Comparison of ENCODE assay signal across 18 cellular contexts in the genomic region with DNA sequence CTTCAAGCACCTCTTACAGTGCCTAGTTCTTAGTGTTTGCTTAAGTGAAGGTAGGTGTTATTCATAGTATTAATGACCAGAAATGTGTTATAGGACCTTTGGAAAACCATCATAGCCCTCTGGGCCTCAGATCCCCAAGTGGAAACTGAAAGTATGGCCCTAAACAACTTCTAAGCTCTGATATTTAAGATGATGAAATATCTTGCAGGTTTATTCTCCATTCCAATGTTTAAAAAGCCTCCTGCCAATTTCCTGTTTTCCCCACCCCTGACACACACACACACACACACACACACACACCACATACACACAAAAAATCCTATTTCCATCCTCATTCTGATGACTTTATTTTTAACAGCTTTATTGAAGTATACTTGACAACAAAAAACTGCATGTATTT.
DNase-seq lines count a peak whose midpoint lies in the region; ATAC-seq, FAIRE-seq and TF ChIP-seq lines count a peak whose summit lies in the region.
"Had no signal": no experiment of that assay in that cellular context is flagged by ENCODE, and none has a peak within 500 bp of the region (broad histone marks: within the 10 kb centered on the region; RNA-seq: fewer than 3 reads in every experiment).

No MANE protein-coding gene starts in this region.

- peaks cover 12% of the 10 kb centered on the region for H3K4me1 ChIP-seq in IMR-90 (ENCODE audit: control insufficient read depth, insufficient read depth, low read length)
- H3K4me1 ChIP-seq in K562 (replicated peaks in 1 of 2; ENCODE audit: control insufficient read depth in 2 of 2, insufficient read depth in 2 of 2, low read length in 2 of 2) = no peaks in the 10 kb centered on the region; a peak in 1 of 5 replicates
- H3K4me1 ChIP-seq in OCI-LY7 (ENCODE audit: insufficient read depth, low read length, poor library complexity, severe bottlenecking) = no peaks in the 10 kb centered on the region
- H3K4me1 ChIP-seq in heart left ventricle = peaks cover 0 to 36% (median 12%) of the 10 kb centered on the region in 12 donors
- H3K4me1 ChIP-seq: Peyer's patch had no signal

- no peak overlapping the region for H3K56ac ChIP-seq in IMR-90 (ENCODE audit: extremely low read depth, insufficient read depth, low read length)

- TF ChIP-seq RAD21 in IMR-90 (IDR thresholded peaks at IDR 0.05; ENCODE audit: low read length) (no peak), K562 (CRISPR knock-in tag; conservative IDR thresholded peaks at IDR 0.05 in 1 of 2, IDR thresholded peaks at IDR 0.05 in 1 of 2) (no peak)

- H3K23ac ChIP-seq in IMR-90 (ENCODE audit: low read depth, low read length) = no peak overlapping the region

- no peak for TF ChIP-seq POLR2A in IMR-90 (IDR thresholded peaks at IDR 0.05; ENCODE audit: low read depth, low read length)
- no peak for TF ChIP-seq POLR2A in K562 (conservative IDR thresholded peaks at IDR 0.05)
- no peak for TF ChIP-seq POLR2A in heart left ventricle (IDR thresholded peaks at IDR 0.05)

- H4K91ac ChIP-seq in IMR-90 (ENCODE audit: insufficient read depth, low read depth, low read length) = no peak overlapping the region

- in situ Hi-C loops in IMR-90 (cut with MboI; ENCODE audit: low sequenced_read_pairs) (no loop called here), K562 (cut with MboI) (no loop called here)

- no peak overlapping the region for H3K4ac ChIP-seq in IMR-90 (ENCODE audit: low read depth, low read length)

- no peak for TF ChIP-seq EP300 in K562 (IDR thresholded peaks at IDR 0.05; ENCODE audit: low read length)

- no peaks in the 10 kb centered on the region for H3K27me3 ChIP-seq in IMR-90 (ENCODE audit: control insufficient read depth, insufficient read depth, low read length)
- H3K27me3 ChIP-seq in K562 (ENCODE audit: control insufficient read depth in 2 of 2, insufficient read depth in 2 of 2, low read length in 2 of 2) = peaks cover 0 to 5% of the 10 kb centered on the region in 2 experiments; a peak in 1 of 5 replicates
- H3K27me3 ChIP-seq in heart left ventricle = no peaks in the 10 kb centered on the region
- H3K27me3 ChIP-seq: BLaER1, Peyer's patch had no signal

- H3K79me1 ChIP-seq in IMR-90 (ENCODE audit: low read depth in 1 of 2, low read length in 2 of 2) = no peaks in the 10 kb centered on the region

- H3K36me3 ChIP-seq in IMR-90 (ENCODE audit: control insufficient read depth, insufficient read depth, low read length) (no peaks in the 10 kb centered on the region), K562 (ENCODE audit: control insufficient read depth, insufficient read depth, low read length) (no peaks in the 10 kb centered on the region), OCI-LY7 (ENCODE audit: insufficient read depth, low read length) (no peaks in the 10 kb centered on the region), heart left ventricle (no peaks in the 10 kb centered on the region)
- H3K36me3 ChIP-seq: BLaER1, Peyer's patch had no signal

- dilution Hi-C loops in IMR-90 (cut with HindIII; ENCODE audit: low sequenced_read_pairs, unreplicated experiment) = no loop called here

- no peak overlapping the region for H2BK20ac ChIP-seq in IMR-90 (ENCODE audit: low read depth, low read length)

- H3K4me3 ChIP-seq in AG10803 (ENCODE audit: low read length) (no peak overlapping the region), IMR-90 (ENCODE audit: insufficient read depth, low read depth, low read length) (no peak overlapping the region), K562 (no peak overlapping the region), fibroblast of the aortic adventitia (ENCODE audit: low read depth, low read length) (no peak overlapping the region), OCI-LY7 (ENCODE audit: low read depth, low read length, poor library complexity, severe bottlenecking) (no peak overlapping the region), heart left ventricle (no peak overlapping the region)
- H3K4me3 ChIP-seq: BLaER1, Peyer's patch, SK-N-MC had no signal

- peak overlapping the region; percentile 29; the same call in 1 of the 2 replicates for H3K4me2 ChIP-seq in IMR-90 (ENCODE audit: low read depth, low read length)
- no peak overlapping the region for H3K4me2 ChIP-seq in K562 (ENCODE audit: insufficient read depth, low read length)
- no peak overlapping the region for H3K4me2 ChIP-seq in OCI-LY7 (ENCODE audit: low read length)
- H3K4me2 ChIP-seq: BLaER1 had no signal

- H2BK120ac ChIP-seq in IMR-90 (ENCODE audit: low read depth, low read length) = no peak overlapping the region

- H3K14ac ChIP-seq in IMR-90 (replicated peaks; ENCODE audit: low read depth, low read length) = no peak overlapping the region

- H2AK5ac ChIP-seq in IMR-90 (ENCODE audit: low read depth, low read length) = no peak overlapping the region

- H2AFZ ChIP-seq in IMR-90 (replicated peaks; ENCODE audit: low read length, poor library complexity) (no peak overlapping the region), K562 (ENCODE audit: low read depth, low read length) (no peak overlapping the region), OCI-LY7 (ENCODE audit: low read length) (no peak overlapping the region)

- no peak overlapping the region for H3K27ac ChIP-seq in IMR-90 (ENCODE audit: insufficient read depth, low read length)
- H3K27ac ChIP-seq in K562 (ENCODE audit: extremely low read depth, low read depth, low read length) = no peak overlapping the region
- no peak overlapping the region for H3K27ac ChIP-seq in OCI-LY7 (ENCODE audit: low read depth, low read length, poor library complexity, severe bottlenecking)
- no peak overlapping the region for H3K27ac ChIP-seq in heart left ventricle
- H3K27ac ChIP-seq: BLaER1, Peyer's patch, SK-N-MC had no signal

- peak overlapping the region; percentile 22 for H2BK5ac ChIP-seq in IMR-90 (ENCODE audit: low read depth, low read length, poor library complexity, severe bottlenecking)

- H3K9ac ChIP-seq in IMR-90 (ENCODE audit: low read depth, low read length) (no peak overlapping the region), K562 (ENCODE audit: insufficient read depth in 1 of 2, low read depth in 2 of 2, low read length in 2 of 2) (no peak overlapping the region)
- H3K9ac ChIP-seq: BLaER1 had no signal

- BruUV-seq in IMR-90 (replicated peaks; lab: Mats Ljungman, UMichigan) (no TSS peak), K562 (replicated peaks; lab: Mats Ljungman, UMichigan) (no TSS peak), OCI-LY7 (replicated peaks; lab: Mats Ljungman, UMichigan) (no TSS peak)

- ATAC-seq in IMR-90 (ENCODE audit: low read depth) (no peak), K562 (no peak), heart left ventricle (no peak)
- ATAC-seq: Right ventricle myocardium inferior had no signal

- H3K79me2 ChIP-seq in K562 (ENCODE audit: control insufficient read depth, insufficient read depth, low read length) (no peaks in the 10 kb centered on the region), OCI-LY7 (ENCODE audit: insufficient read depth, low read depth, low read length) (no peaks in the 10 kb centered on the region)

- no peak for FAIRE-seq in K562 (lab: Jason Lieb, UNC)
- FAIRE-seq: GM12891, GM18507 had no signal

- POLR2A ChIA-PET in IMR-90 (lab: Charles Lee; ENCODE audit: unreplicated experiment) = no interaction called here
- POLR2A ChIA-PET in K562 (lab: Yijun Ruan, JAX) = interaction anchor here (1.5 kb wide), 2 partner anchors 15 to 58 kb away, joined by 4 to 5 read pairs; no protein-coding TSS in a partner anchor
- POLR2A ChIA-PET in OCI-LY7 (lab: Charles Lee) = interaction anchor here (1.2 to 1.4 kb wide), 3 partner anchors 9 to 21 kb away, joined by 4 to 5 read pairs (median 5); no protein-coding TSS in a partner anchor

- H4K20me1 ChIP-seq in IMR-90 (ENCODE audit: insufficient read depth, low read length) = no peaks in the 10 kb centered on the region
- H4K20me1 ChIP-seq in K562 (replicated peaks; ENCODE audit: control insufficient read depth, insufficient read depth, low read length) = no peaks in the 10 kb centered on the region
- H4K20me1 ChIP-seq in OCI-LY7 (ENCODE audit: insufficient read depth, low read length) = no peaks in the 10 kb centered on the region
- H4K20me1 ChIP-seq: BLaER1 had no signal

- CTCF ChIA-PET in IMR-90 (lab: Yijun Ruan, JAX) (interaction anchor here (0.6 kb wide), 1 partner anchor 46 kb away, joined by 4 read pairs; no protein-coding TSS in a partner anchor), K562 (lab: Yijun Ruan, JAX; ENCODE audit: low intra/inter-chr PET ratio) (no interaction called here), OCI-LY7 (lab: Charles Lee; ENCODE audit: unreplicated experiment) (no interaction called here)

- no peaks in the 10 kb centered on the region for H3K9me3 ChIP-seq in IMR-90 (ENCODE audit: control insufficient read depth, insufficient read depth, low read length)
- H3K9me3 ChIP-seq in K562 (replicated peaks; ENCODE audit: control insufficient read depth, insufficient read depth, low read depth, low read length) = no peaks in the 10 kb centered on the region
- H3K9me3 ChIP-seq in OCI-LY7 (ENCODE audit: low read length) = no peaks in the 10 kb centered on the region
- H3K9me3 ChIP-seq in heart left ventricle = no peaks in the 10 kb centered on the region
- H3K9me3 ChIP-seq: BLaER1, Peyer's patch had no signal

- H2AK9ac ChIP-seq in IMR-90 (replicated peaks; ENCODE audit: low read depth, low read length, poor library complexity) = no peak overlapping the region

- H2BK15ac ChIP-seq in IMR-90 (ENCODE audit: low read depth, low read length) = no peak overlapping the region

- H3K9me1 ChIP-seq in IMR-90 (ENCODE audit: insufficient read depth, low read length) = peaks cover 5% of the 10 kb centered on the region; the same call in 1 of the 2 replicates
- no peaks in the 10 kb centered on the region for H3K9me1 ChIP-seq in K562 (ENCODE audit: control insufficient read depth, insufficient read depth, low read length)

- 0 out of 4 replicates have a peak overlapping the region, but pooled peaks of 1 of the 2 experiments have one; percentile 40 for H4K8ac ChIP-seq in IMR-90 (ENCODE audit: low read depth in 2 of 2, low read length in 2 of 2)

- H4K5ac ChIP-seq in IMR-90 (ENCODE audit: low read depth, low read length) = 0 out of 2 replicates have a peak overlapping the region, but pooled peaks have one; percentile 2

- no peaks in the 10 kb centered on the region for H3K9me2 ChIP-seq in OCI-LY7 (ENCODE audit: insufficient read depth, low read length)

- no peak for TF ChIP-seq CTCF in AG10803 (conservative IDR thresholded peaks at IDR 0.05; ENCODE audit: low read length)
- TF ChIP-seq CTCF in IMR-90 (conservative IDR thresholded peaks at IDR 0.05; ENCODE audit: low read depth, low read length) = no peak
- no peak for TF ChIP-seq CTCF in K562 (IDR thresholded peaks at IDR 0.05 in 2 of 3, conservative IDR thresholded peaks at IDR 0.05 in 1 of 3; ENCODE audit: insufficient read depth in 2 of 3, low read depth in 1 of 3, low read length in 3 of 3)
- no peak for TF ChIP-seq CTCF in fibroblast of the aortic adventitia (IDR thresholded peaks at IDR 0.05; ENCODE audit: insufficient read depth, low read length)
- no peak for TF ChIP-seq CTCF in OCI-LY7 (conservative IDR thresholded peaks at IDR 0.05; ENCODE audit: low read length)
- no peak for TF ChIP-seq CTCF in heart left ventricle (IDR thresholded peaks at IDR 0.05)

- intact Hi-C loops in IMR-90 (cut with micrococcal nuclease) = no loop called here
- intact Hi-C loops in K562 (cut with micrococcal nuclease) = no loop called here
- intact Hi-C loops in OCI-LY7 (cut with micrococcal nuclease; ENCODE audit: unreplicated experiment) = no loop called here
- intact Hi-C loops in heart left ventricle (cut with DNase I) = loop anchor here in 1 of 10 donors (10.0 kb wide), 1 partner anchor 87 kb away; no protein-coding TSS in a partner anchor

- DNase-seq in AG10803 (ENCODE audit: low read depth) (peak; percentile 49), IMR-90 (peak; percentile 22), K562 (ENCODE audit: extremely low read depth in 1 of 4, low spot score in 3 of 4) (no peak), fibroblast of the aortic adventitia (ENCODE audit: low read depth) (peak; percentile 66), OCI-LY7 (ENCODE audit: low spot score) (no peak), SK-N-DZ (ENCODE audit: low spot score) (no peak), heart left ventricle (no peak)
- DNase-seq: GF-D8, HCEC 1CT, NCI-H1694, NCI-H446, NCI-H82, Peyer's patch had no signal

- H3K18ac ChIP-seq in IMR-90 (ENCODE audit: low read depth, low read length) = no peak overlapping the region; the same call in 1 of the 2 replicates

Comparison
In these comparisons a context has a peak if more than half of its experiments do, and no peak if none do; other contexts are left out.
1. DNase-seq: peak in AG10803 (single experiment), IMR-90 (single experiment) and fibroblast of the aortic adventitia (single experiment); none in K562 (0 of 4), OCI-LY7 (single experiment), SK-N-DZ (single experiment) and heart left ventricle (0 of 5).